Comparison of ENCODE assay signal across 1 cellular context in the genomic region with DNA sequence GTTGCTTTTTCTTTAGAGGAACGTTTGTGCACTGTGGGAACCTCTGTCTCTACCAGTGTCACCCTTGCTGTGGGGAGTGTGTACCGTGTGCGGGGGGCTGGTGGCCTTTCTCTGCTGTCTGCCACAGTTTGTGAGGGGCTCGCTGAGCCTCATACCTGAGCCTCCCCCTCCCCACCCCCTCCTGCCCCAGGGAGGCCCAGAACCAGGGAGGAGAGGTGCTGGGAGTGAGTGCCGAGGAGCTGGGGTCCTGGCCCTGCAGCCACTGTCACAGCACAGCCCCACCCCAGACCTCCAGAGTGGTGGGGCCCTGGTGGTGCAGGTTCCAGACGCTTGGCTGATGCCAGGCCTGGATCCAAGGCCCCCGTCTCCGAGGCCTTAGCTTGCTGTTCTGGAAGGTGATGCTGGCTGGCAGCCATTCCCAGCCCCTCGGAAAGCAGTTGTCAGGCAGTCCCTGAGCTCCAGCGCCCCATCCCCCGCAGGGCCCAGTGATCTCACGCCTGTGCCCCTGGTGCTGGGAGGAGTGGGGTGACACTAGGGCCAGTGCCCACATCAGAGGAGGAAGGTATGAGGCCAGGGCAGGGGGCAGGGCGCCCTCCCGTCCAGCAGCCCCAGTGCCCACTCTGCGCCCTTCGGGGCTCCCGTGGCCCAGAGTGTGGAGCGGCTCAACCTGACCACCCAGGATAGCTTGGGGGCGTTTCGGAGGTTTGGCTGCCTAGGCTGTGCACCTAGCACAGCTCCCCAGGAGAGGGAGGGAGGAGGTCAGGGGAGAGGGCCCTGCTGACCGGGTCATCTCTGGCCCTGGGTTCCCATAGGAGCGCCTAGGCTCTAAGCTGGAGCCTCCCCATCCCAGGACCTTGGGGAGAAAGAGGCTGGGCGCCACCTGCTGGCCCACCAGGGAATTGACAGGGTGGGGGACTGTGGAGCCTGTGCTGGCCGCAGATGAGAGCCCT.
TF ChIP-seq lines count a peak whose summit lies in the region.

No MANE protein-coding gene starts in this region.

TF ChIP-seq in H1, 55 proteins besides CTCF, POLR2A, EP300 and RAD21:
- TF ChIP-seq CEBPB (IDR thresholded peaks at IDR 0.05; ENCODE audit: low read depth, low read length) (no peak), CREB1 (IDR thresholded peaks at IDR 0.05) (no peak), SP1 (IDR thresholded peaks at IDR 0.05; ENCODE audit: low read depth, low read length) (no peak), PHF8 (conservative IDR thresholded peaks at IDR 0.05; ENCODE audit: low read depth, low read length) (no peak), CHD1 (IDR thresholded peaks at IDR 0.05; ENCODE audit: low read depth, low read length) (no peak), CBX8 (IDR thresholded peaks at IDR 0.05; ENCODE audit: borderline replicate concordance, low read depth, low read length) (no peak), BCL11A (IDR thresholded peaks at IDR 0.05; ENCODE audit: low read depth in 2 of 2, low read length in 2 of 2) (no peak), HDAC6 (IDR thresholded peaks at IDR 0.05; ENCODE audit: low read depth, low read length) (no peak), BACH1 (IDR thresholded peaks at IDR 0.05; ENCODE audit: low read length) (no peak), SUZ12 (IDR thresholded peaks at IDR 0.05; ENCODE audit: low read length) (no peak), SIRT6 (IDR thresholded peaks at IDR 0.05; ENCODE audit: low read length) (no peak), KDM1A (IDR thresholded peaks at IDR 0.05; ENCODE audit: borderline replicate concordance, low read length) (no peak), SP2 (IDR thresholded peaks at IDR 0.05; ENCODE audit: low read length) (no peak), JUND (IDR thresholded peaks at IDR 0.05; ENCODE audit: low read length) (no peak), TBP (IDR thresholded peaks at IDR 0.05; ENCODE audit: low read depth, low read length) (no peak), TCF12 (IDR thresholded peaks at IDR 0.05; ENCODE audit: low read depth, low read length) (no peak), E2F6 (IDR thresholded peaks at IDR 0.05) (no peak)
- TF ChIP-seq, protein P1, sequence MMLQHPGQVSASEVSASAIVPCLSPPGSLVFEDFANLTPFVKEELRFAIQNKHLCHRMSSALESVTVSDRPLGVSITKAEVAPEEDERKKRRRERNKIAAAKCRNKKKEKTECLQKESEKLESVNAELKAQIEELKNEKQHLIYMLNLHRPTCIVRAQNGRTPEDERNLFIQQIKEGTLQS (IDR thresholded peaks at IDR 0.05; ENCODE audit: insufficient read depth, low read depth, low read length) = no peak
- TF ChIP-seq, protein P2, sequence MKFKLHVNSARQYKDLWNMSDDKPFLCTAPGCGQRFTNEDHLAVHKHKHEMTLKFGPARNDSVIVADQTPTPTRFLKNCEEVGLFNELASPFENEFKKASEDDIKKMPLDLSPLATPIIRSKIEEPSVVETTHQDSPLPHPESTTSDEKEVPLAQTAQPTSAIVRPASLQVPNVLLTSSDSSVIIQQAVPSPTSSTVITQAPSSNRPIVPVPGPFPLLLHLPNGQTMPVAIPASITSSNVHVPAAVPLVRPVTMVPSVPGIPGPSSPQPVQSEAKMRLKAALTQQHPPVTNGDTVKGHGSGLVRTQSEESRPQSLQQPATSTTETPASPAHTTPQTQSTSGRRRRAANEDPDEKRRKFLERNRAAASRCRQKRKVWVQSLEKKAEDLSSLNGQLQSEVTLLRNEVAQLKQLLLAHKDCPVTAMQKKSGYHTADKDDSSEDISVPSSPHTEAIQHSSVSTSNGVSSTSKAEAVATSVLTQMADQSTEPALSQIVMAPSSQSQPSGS (IDR thresholded peaks at IDR 0.05; ENCODE audit: low read length) = no peak
